Comparison of ENCODE assay signal across 8 cellular contexts in genomic region chr1:174157157-174157806, GRCh38. TPM values are rescaled to one million over a fixed set of nuclear protein-coding genes. Genes with fewer than 3 reads are reported as not detected.
A peak's percentile ranks its signal among the peaks of the same experiment; 100 is the strongest.
DNase-seq lines count a peak whose midpoint lies in the region; ATAC-seq and TF ChIP-seq lines count a peak whose summit lies in the region.

No MANE protein-coding gene starts in this region.

- H3K36me3 Mint-ChIP-seq in CD4-positive, alpha-beta memory T cell, result peaks cover 0 to 8% of the 10 kb centered on the region in 2 donors
- H3K36me3 Mint-ChIP-seq in activated T-cell treated with anti-CD3 and anti-CD28 coated beads, Interleukin-2, amount 50 U/mL, for 4 hours (ENCODE audit: insufficient read depth), result no peaks in the 10 kb centered on the region

- intact Hi-C loops in CD4-positive, alpha-beta memory T cell (cut with micrococcal nuclease), result loop anchor here (10.0 kb wide), 2 partner anchors 442 to 808 kb away; partner anchors contain the start of gene KLHL20
- intact Hi-C loops in testis (cut with DNase I; ENCODE audit: low total_unique reads), result no loop called here

- TF ChIP-seq POLR2A in testis (IDR thresholded peaks at IDR 0.05), result no peak

- H3K9me3 Mint-ChIP-seq in CD4-positive, alpha-beta memory T cell, result no peaks in the 10 kb centered on the region
- no peaks in the 10 kb centered on the region for H3K9me3 Mint-ChIP-seq in activated T-cell treated with anti-CD3 and anti-CD28 coated beads, Interleukin-2, amount 50 U/mL, for 4 hours

- H3K79me2 ChIP-seq in osteoblast (ENCODE audit: insufficient read depth, low read length), result peaks cover 19% of the 10 kb centered on the region

- TF ChIP-seq CTCF in testis (IDR thresholded peaks at IDR 0.05), result no peak
- TF ChIP-seq CTCF in osteoblast (IDR thresholded peaks at IDR 0.05; ENCODE audit: extremely low read depth, low read depth, low read length), result no peak

- no peak overlapping the region for H3K4me3 ChIP-seq in CD4-positive, alpha-beta memory T cell (ENCODE audit: low read length in 2 of 2)
- H3K4me3 ChIP-seq in testis, result no peak overlapping the region
- H3K4me3 ChIP-seq in osteoblast (ENCODE audit: insufficient read depth, low read length), result no peak overlapping the region

- H3K27ac Mint-ChIP-seq in CD4-positive, alpha-beta memory T cell, result peak overlapping the region in 6 of 7 donors; percentile 37 to 96 (median 81)

- peaks cover 2% of the 10 kb centered on the region for H4K20me1 ChIP-seq in osteoblast (ENCODE audit: insufficient read depth, low read length)

- no peaks in the 10 kb centered on the region for H3K27me3 Mint-ChIP-seq in CD4-positive, alpha-beta memory T cell
- no peaks in the 10 kb centered on the region for H3K27me3 Mint-ChIP-seq in activated T-cell treated with anti-CD3 and anti-CD28 coated beads, Interleukin-2, amount 50 U/mL, for 4 hours (ENCODE audit: low read depth)

- H3K4me1 ChIP-seq in CD4-positive, alpha-beta memory T cell (ENCODE audit: insufficient read depth, low read length), result peaks cover 62% of the 10 kb centered on the region
- no peaks in the 10 kb centered on the region for H3K4me1 ChIP-seq in testis
- H3K4me1 ChIP-seq in osteoblast (ENCODE audit: insufficient read depth, low read length), result peaks cover 13% of the 10 kb centered on the region

- H2AFZ ChIP-seq in osteoblast (ENCODE audit: low read length), result no peak overlapping the region

- CTCF ChIA-PET in CD4-positive, alpha-beta memory T cell (lab: Charles Lee; ENCODE audit: partially characterized antibody), result no interaction called here

- no peak overlapping the region for H3K4me2 ChIP-seq in osteoblast (ENCODE audit: insufficient read depth, low read length)

- no peak overlapping the region for H3K27ac ChIP-seq in CD4-positive, alpha-beta memory T cell (ENCODE audit: low read depth, low read length)
- H3K27ac ChIP-seq in testis (no peak overlapping the region), osteoblast (ENCODE audit: low read depth, low read length) (no peak overlapping the region)

- peak overlapping the region in 2 of 8 donors; percentile 11 to 45 for H3K4me3 Mint-ChIP-seq in CD4-positive, alpha-beta memory T cell
- peak overlapping the region; percentile 52 for H3K4me3 Mint-ChIP-seq in activated T-cell treated with anti-CD3 and anti-CD28 coated beads, Interleukin-2, amount 50 U/mL, for 4 hours

- no peak for DNase-seq in CD4-positive, alpha-beta memory T cell
- DNase-seq in GM19238 (ENCODE audit: insufficient read length, low spot score), result peak; percentile 27
- DNase-seq in activated T-cell treated with anti-CD3 and anti-CD28 coated beads, Interleukin-2, amount 50 U/mL, for 4 hours, result no peak
- no peak for DNase-seq in testis
- DNase-seq in osteoblast (ENCODE audit: insufficient read length, low spot score, missing footprints), result no peak
- DNase-seq in LoVo (ENCODE audit: low spot score), result no peak

- H3K9me3 ChIP-seq in CD4-positive, alpha-beta memory T cell (ENCODE audit: control insufficient read depth in 1 of 2, low read length in 2 of 2), result no peaks in the 10 kb centered on the region
- H3K9me3 ChIP-seq in testis (no peaks in the 10 kb centered on the region), osteoblast (ENCODE audit: low read depth, low read length) (no peaks in the 10 kb centered on the region)

- H3K36me3 ChIP-seq in CD4-positive, alpha-beta memory T cell (ENCODE audit: insufficient read depth, low read length), result no peaks in the 10 kb centered on the region
- H3K36me3 ChIP-seq in testis (ENCODE audit: low read depth, missing control alignments) (no peaks in the 10 kb centered on the region), osteoblast (ENCODE audit: insufficient read depth, low read length) (no peaks in the 10 kb centered on the region)

- 75 to 83% methylated on average over 3 of the region's 3 CpGs for WGBS in testis, 2 donors

- peak; percentile 43 for ATAC-seq in HG03066 (IDR thresholded peaks at IDR 0.05; ENCODE audit: low read depth, unreplicated experiment)
- peak; percentile 45 to 47 for ATAC-seq in activated T-cell treated with anti-CD3 and anti-CD28 coated beads, Interleukin-2, amount 50 U/mL, for 4 hours
- no peak for ATAC-seq in HG02970 (IDR thresholded peaks at IDR 0.05; ENCODE audit: low FRiP score, unreplicated experiment)

- POLR2A ChIA-PET in CD4-positive, alpha-beta memory T cell (lab: Charles Lee; ENCODE audit: partially characterized antibody), result no interaction called here

- peaks cover 39 to 64% (median 48%) of the 10 kb centered on the region in 4 donors for H3K4me1 Mint-ChIP-seq in CD4-positive, alpha-beta memory T cell
- peaks cover 70% of the 10 kb centered on the region for H3K4me1 Mint-ChIP-seq in activated T-cell treated with anti-CD3 and anti-CD28 coated beads, Interleukin-2, amount 50 U/mL, for 4 hours (ENCODE audit: low read depth)

- no peaks in the 10 kb centered on the region for H3K27me3 ChIP-seq in CD4-positive, alpha-beta memory T cell (ENCODE audit: insufficient read depth, low read length)
- H3K27me3 ChIP-seq in testis (no peaks in the 10 kb centered on the region), osteoblast (ENCODE audit: insufficient read depth, low read length) (no peaks in the 10 kb centered on the region)

RNA-seq across cellular contexts. Expression of gene RABGAP1L, which starts 2.0 kb away (rescaled TPM):
- 100 to 1,000 TPM; 113 to 114 TPM for total RNA-seq in CD4-positive, alpha-beta memory T cell
- polyA plus RNA-seq in CD4-positive, alpha-beta memory T cell, result 10 to 100 TPM; 75.7 to 80.6 TPM
- total RNA-seq in activated T-cell treated with anti-CD3 and anti-CD28 coated beads, Interleukin-2, amount 50 U/mL, for 4 hours, result 10 to 100 TPM; 16.9 to 23.2 (median 22.3) TPM
- 10 to 100 TPM; 40.5 to 53.1 TPM for total RNA-seq in testis
- 49.5 TPM for polyA plus RNA-seq in testis (ENCODE audit: insufficient read depth, low read depth, low replicate concordance)
- 30.0 and 34.5 TPM in 2 replicates for total RNA-seq in osteoblast
